1 cellular context compared by ENCODE assay signal in genomic region chr9:113476511-113476916, GRCh38.
TF ChIP-seq lines count a peak whose summit lies in the region.

No MANE protein-coding gene starts in this region.

TF ChIP-seq in HepG2, 621 proteins besides CTCF, POLR2A, EP300 and RAD21 (continued from another document):
- TF ChIP-seq ZNF687 (CRISPR knock-in tag; IDR thresholded peaks at IDR 0.05) = peak; percentile 19; the same call in 1 of the 2 replicates
